In genomic region chr1:146032613-146033219, GRCh38 we compare ENCODE assay signal across 8 cellular contexts. TPM values are rescaled to one million over a fixed set of nuclear protein-coding genes. Genes with fewer than 3 reads are reported as not detected.
DNase-seq lines count a peak whose midpoint lies in the region; ATAC-seq, FAIRE-seq and TF ChIP-seq lines count a peak whose summit lies in the region.

No MANE protein-coding gene starts in this region.

- H3K4me3 ChIP-seq in ACC112 (ENCODE audit: low read depth, low read length) (no peak overlapping the region), astrocyte (ENCODE audit: insufficient read depth, low read depth, low read length) (no peak overlapping the region), right lobe of liver (no peak overlapping the region)

- H2AFZ ChIP-seq in ACC112 (ENCODE audit: low read length, unreplicated experiment) (peak overlapping the region; percentile 76), astrocyte (ENCODE audit: low read depth, low read length) (peak overlapping the region; percentile 41)

- H3K79me2 ChIP-seq in ACC112 (ENCODE audit: control insufficient read depth, insufficient read depth, low read length, unreplicated experiment) (no peaks in the 10 kb centered on the region), astrocyte (ENCODE audit: insufficient read depth, low read length) (no peaks in the 10 kb centered on the region)

- no peak for FAIRE-seq in astrocyte (lab: Jason Lieb, UNC)

- H3K9me3 ChIP-seq in astrocyte (ENCODE audit: insufficient read depth, low read depth, low read length) (no peaks in the 10 kb centered on the region), right lobe of liver (peaks cover 0 to 2% (median 0%) of the 10 kb centered on the region in 4 donors)

- H3K27ac ChIP-seq in ACC112 (ENCODE audit: low read depth, low read length) = no peak overlapping the region
- H3K27ac ChIP-seq in astrocyte (ENCODE audit: low read depth, low read length) = no peak overlapping the region
- no peak overlapping the region for H3K27ac ChIP-seq in right lobe of liver

- H3K4me3 Mint-ChIP-seq in astrocyte (ENCODE audit: unreplicated experiment) = no peak overlapping the region

- TF ChIP-seq CTCF in astrocyte (IDR thresholded peaks at IDR 0.05; ENCODE audit: insufficient read depth, low read depth, low read length) (peak; percentile 58), right lobe of liver (IDR thresholded peaks at IDR 0.05) (peak; percentile 51 to 66 (median 66))

- no peak for TF ChIP-seq POLR2A in right lobe of liver (IDR thresholded peaks at IDR 0.05)

- H3K27me3 Mint-ChIP-seq in astrocyte (ENCODE audit: low read depth, unreplicated experiment) = no peaks in the 10 kb centered on the region

- WGBS in right lobe of liver (ENCODE audit: insufficient coverage, low coverage, low lambda C conversion rate, missing lambda C conversion rate) = 26% methylated on average over 6 of the region's 6 CpGs

- H3K4me1 ChIP-seq in ACC112 (ENCODE audit: control insufficient read depth, insufficient read depth, low read length, unreplicated experiment) (peaks cover 9% of the 10 kb centered on the region), astrocyte (ENCODE audit: insufficient read depth, low read length) (peaks cover 5% of the 10 kb centered on the region), right lobe of liver (peaks cover 0 to 11% (median 4%) of the 10 kb centered on the region in 4 donors)

- ATAC-seq in right lobe of liver (peak; percentile 58 to 81 (median 60)), HG02938 (IDR thresholded peaks at IDR 0.05; ENCODE audit: unreplicated experiment) (no peak), HG02981 (IDR thresholded peaks at IDR 0.05; ENCODE audit: unreplicated experiment) (no peak)

- intact Hi-C loops in right lobe of liver (cut with DNase I) = no loop called here

- DNase-seq in GM03348 (ENCODE audit: low spot score) (peak; percentile 55), NCI-H2081 treated with DMSO at 0.1 percent for 48 hours (lab: John Stamatoyannopoulos, UW) (peak; percentile 20), astrocyte (ENCODE audit: low read depth) (peak; percentile 10), right lobe of liver (no peak), HPDE6-E6E7 (ENCODE audit: extremely low spot score) (no peak)

- no peaks in the 10 kb centered on the region for H3K27me3 ChIP-seq in ACC112 (ENCODE audit: insufficient read depth, low read length)
- H3K27me3 ChIP-seq in astrocyte (ENCODE audit: insufficient read depth, low read length) = no peaks in the 10 kb centered on the region
- H3K27me3 ChIP-seq in right lobe of liver = no peaks in the 10 kb centered on the region

- H3K36me3 ChIP-seq in ACC112 (ENCODE audit: insufficient read depth, low read length) (no peaks in the 10 kb centered on the region), astrocyte (ENCODE audit: insufficient read depth, low read length) (no peaks in the 10 kb centered on the region), right lobe of liver (no peaks in the 10 kb centered on the region)

- no peaks in the 10 kb centered on the region for H4K20me1 ChIP-seq in astrocyte (ENCODE audit: insufficient read depth, low read length)

- H3K4me1 Mint-ChIP-seq in astrocyte (ENCODE audit: low read depth, unreplicated experiment) = no peaks in the 10 kb centered on the region

- H3K4me2 ChIP-seq in astrocyte (ENCODE audit: low read length) = no peak overlapping the region

- no peak overlapping the region for H3K27ac Mint-ChIP-seq in astrocyte (ENCODE audit: unreplicated experiment)

- H3K9ac ChIP-seq in astrocyte (ENCODE audit: low read length) = no peak overlapping the region

- no peaks in the 10 kb centered on the region for H3K36me3 Mint-ChIP-seq in astrocyte (ENCODE audit: low read depth, unreplicated experiment)

- no peaks in the 10 kb centered on the region for H3K9me3 Mint-ChIP-seq in astrocyte (ENCODE audit: unreplicated experiment)

RNA-seq across cellular contexts. Expression of gene HJV, which starts 11.2 kb away (rescaled TPM):
- total RNA-seq in astrocyte (not detected in 2 replicates), right lobe of liver (100 to 1,000 TPM in 4 of 6 experiments, 10 to 100 TPM in 2; 53.0 to 215 (median 109) TPM)

RNA-seq across cellular contexts. Expression of gene TXNIP, which starts 36.3 kb away (rescaled TPM):
- total RNA-seq in astrocyte (157 and 217 TPM in 2 replicates), right lobe of liver (100 to 1,000 TPM in 3 of 6 experiments, 10 to 100 TPM in 3; 56.3 to 398 (median 134) TPM)

Comparison
In these comparisons a context has a peak if more than half of its experiments do, and no peak if none do; other contexts are left out.
1. DNase-seq: peak in GM03348 (single experiment), NCI-H2081 treated with DMSO at 0.1 percent for 48 hours (single experiment) and astrocyte (single experiment); none in right lobe of liver (0 of 3) and HPDE6-E6E7 (single experiment).
2. ATAC-seq: peak in right lobe of liver (4 of 4); none in HG02938 (single experiment) and HG02981 (single experiment).
3. RNA of gene HJV, which starts 11.2 kb away (total RNA-seq): 53.0 to 215 TPM in right lobe of liver; not detected in astrocyte; every median in the first group is over 10 times any median in the second.